ENCODE assay signal across 8 cellular contexts in genomic region chr6:18155864-18156396, GRCh38. TPM values are rescaled to one million over a fixed set of nuclear protein-coding genes. Genes with fewer than 3 reads are reported as not detected.
A peak's percentile ranks its signal among the peaks of the same experiment; 100 is the strongest.
DNase-seq lines count a peak whose midpoint lies in the region; ATAC-seq and TF ChIP-seq lines count a peak whose summit lies in the region.

No MANE protein-coding gene starts in this region.

- peak overlapping the region; percentile 83 for H3K4me3 ChIP-seq in BJ (ENCODE audit: low read depth, low read length)

- no peaks in the 10 kb centered on the region for H3K27me3 ChIP-seq in BJ (ENCODE audit: control insufficient read depth, insufficient read depth, low read length)

- peak; percentile 24 for ATAC-seq in GM19035 (IDR thresholded peaks at IDR 0.05; ENCODE audit: unreplicated experiment)
- ATAC-seq in HG03196 (IDR thresholded peaks at IDR 0.05; ENCODE audit: unreplicated experiment), result peak; percentile 43

- H3K36me3 ChIP-seq in BJ (ENCODE audit: control insufficient read depth, insufficient read depth, low read length), result no peaks in the 10 kb centered on the region

- POLR2A ChIA-PET in BJ (lab: Charles Lee), result no interaction called here

- no peak for DNase-seq in BJ (ENCODE audit: low read depth)
- DNase-seq in NCI-H2227 (lab: John Stamatoyannopoulos, UW; ENCODE audit: unreplicated experiment), result peak; percentile 78
- DNase-seq in activated CD4-positive, alpha-beta T cell treated with anti-CD3 and anti-CD28 coated beads for 4 hours, result peak; percentile 37 to 47
- DNase-seq in ecto neural progenitor cell (ENCODE audit: low spot score), result peak; percentile 72
- peak; percentile 42 for DNase-seq in medulla oblongata (ENCODE audit: extremely low spot score)
- DNase-seq in stimulated activated CD8-positive, alpha-beta memory T cell treated with anti-CD3 and anti-CD28 coated beads, Interleukin-12 subunit alpha, Interleukin-12 subunit beta, amount 100 ng/mL, for 4 hours (ENCODE audit: low read depth), result peak; percentile 24

- CTCF ChIA-PET in BJ (lab: Yijun Ruan, JAX), result interaction anchor here (1.3 to 2.2 kb wide), 3 partner anchors 9 to 14 kb away, joined by 3 to 5 read pairs (median 5); no protein-coding TSS in a partner anchor

- TF ChIP-seq CTCF in BJ (IDR thresholded peaks at IDR 0.05; ENCODE audit: insufficient read depth, low read depth, low read length), result peak; percentile 52

RNA-seq across cellular contexts. Expression of gene KDM1B, which starts 0.7 kb away (rescaled TPM):
- 10.3 and 13.3 TPM in 2 replicates for polyA plus RNA-seq in BJ (2011; rRNA removed)
- 6.5 and 9.2 TPM in 2 replicates for polyA minus RNA-seq in BJ (2011; rRNA and poly(A)+ RNA removed)

RNA-seq across cellular contexts. Expression of gene TPMT, which starts 1.1 kb away (rescaled TPM):
- 10.9 and 18.0 TPM in 2 replicates for polyA plus RNA-seq in BJ (2011; rRNA removed)
- polyA minus RNA-seq in BJ (2011; rRNA and poly(A)+ RNA removed), result 3.7 and 3.8 TPM in 2 replicates

RNA-seq across cellular contexts. Expression of gene NHLRC1, which starts 33.5 kb away (rescaled TPM):
- polyA plus RNA-seq in BJ (2011; rRNA removed), result 1.1 and 1.7 TPM in 2 replicates
- 0.52 and 0.77 TPM in 2 replicates for polyA minus RNA-seq in BJ (2011; rRNA and poly(A)+ RNA removed)
